ENCODE assay signal across 10 cellular contexts in the genomic region with DNA sequence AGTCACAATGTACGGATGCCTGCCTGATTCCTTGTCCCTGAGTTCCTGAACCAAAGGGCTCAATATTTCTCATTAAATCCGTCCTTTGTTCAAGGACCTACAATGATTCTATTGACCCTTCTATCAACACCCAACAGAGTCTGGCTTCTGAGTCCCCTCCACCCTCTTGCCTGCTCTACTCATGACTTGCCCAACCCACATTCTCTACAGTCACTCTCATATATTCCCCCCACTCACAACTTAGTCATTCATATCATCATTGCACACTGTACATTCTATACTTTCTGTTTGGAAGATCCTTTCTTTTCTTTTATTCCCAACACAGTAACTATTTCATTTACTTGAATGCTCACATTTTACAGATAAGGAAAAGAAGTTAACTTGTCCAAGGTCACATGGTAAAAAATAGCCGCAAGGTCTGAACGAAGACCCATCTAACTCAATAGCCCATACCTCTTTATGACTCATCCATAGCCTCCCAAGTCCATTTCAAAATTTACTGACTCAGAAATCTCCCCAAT. TPM values are rescaled to one million over a fixed set of nuclear protein-coding genes. Genes with fewer than 3 reads are reported as not detected.
A peak's percentile ranks its signal among the peaks of the same experiment; 100 is the strongest.
DNase-seq lines count a peak whose midpoint lies in the region; ATAC-seq and TF ChIP-seq lines count a peak whose summit lies in the region.
"Had no signal": no experiment of that assay in that cellular context is flagged by ENCODE, and none has a peak within 500 bp of the region (broad histone marks: within the 10 kb centered on the region; RNA-seq: fewer than 3 reads in every experiment).

No MANE protein-coding gene starts in this region.

- POLR2A ChIA-PET in activated CD4-positive, alpha-beta memory T cell treated with anti-CD3 and anti-CD28 coated beads for 36 hours (lab: Charles Lee) = interaction anchor here (1.9 to 6.2 kb wide), 2 partner anchors 9 to 121 kb away, joined by 11 to 57 read pairs; a partner anchor contains a TSS
- POLR2A ChIA-PET in activated CD4-positive, alpha-beta memory T cell treated with anti-CD3 and anti-CD28 coated beads, Interleukin-2, amount 10 ng/mL, durations not matched to agents 7 days and 5 days (lab: Charles Lee) = interaction anchor here (2.9 to 6.6 kb wide), 2 partner anchors 60 to 120 kb away, joined by 10 to 101 read pairs; a partner anchor contains a TSS

- intact Hi-C loops in activated CD4-positive, alpha-beta memory T cell treated with anti-CD3 and anti-CD28 coated beads for 36 hours (cut with micrococcal nuclease) = loop anchor here (1.0 to 5.0 kb wide), 2 partner anchors 11 to 60 kb away; a partner anchor contains a TSS

- TF ChIP-seq CTCF in GM10266 (IDR thresholded peaks at IDR 0.05; ENCODE audit: control insufficient read depth, insufficient read depth, low read depth, missing control alignments) = no peak

- CTCF ChIA-PET in activated CD4-positive, alpha-beta memory T cell treated with anti-CD3 and anti-CD28 coated beads for 36 hours (lab: Charles Lee) = interaction anchor here (3.0 kb wide), 1 partner anchor 119 kb away, joined by 8 read pairs; a partner anchor contains a TSS
- CTCF ChIA-PET in activated CD4-positive, alpha-beta memory T cell treated with anti-CD3 and anti-CD28 coated beads, Interleukin-2, amount 10 ng/mL, durations not matched to agents 7 days and 5 days (lab: Charles Lee) = no interaction called here

- peak; percentile 34 for DNase-seq in activated CD4-positive, alpha-beta memory T cell treated with anti-CD3 and anti-CD28 coated beads for 36 hours
- DNase-seq in activated CD4-positive, alpha-beta memory T cell treated with anti-CD3 and anti-CD28 coated beads, Interleukin-2, amount 10 ng/mL, durations not matched to agents 7 days and 5 days = no peak
- DNase-seq in activated naive CD8-positive, alpha-beta T cell treated with anti-CD3 and anti-CD28 coated beads, Interleukin-2, amount 50 U/mL, for 24 hours = no peak
- DNase-seq in globus pallidus (ENCODE audit: low spot score) (peak; percentile 89), NCI-H510A treated with DMSO at 0.1 percent for 48 hours (lab: John Stamatoyannopoulos, UW) (no peak), GM10266 (ENCODE audit: extremely low spot score) (no peak)
- DNase-seq in stimulated activated effector memory CD8-positive, alpha-beta T cell treated with anti-CD3 and anti-CD28 coated beads, Interleukin-12 subunit alpha, Interleukin-12 subunit beta, amount 100 ng/mL, for 72 hours (ENCODE audit: low spot score in 2 of 2) = no peak
- DNase-seq: NCI-H187 treated with DMSO at 0.1 percent for 48 hours, upper lobe of right lung had no signal

- H3K36me3 Mint-ChIP-seq in activated CD4-positive, alpha-beta memory T cell treated with anti-CD3 and anti-CD28 coated beads for 36 hours = peaks cover 30% of the 10 kb centered on the region
- peaks cover 40% of the 10 kb centered on the region for H3K36me3 Mint-ChIP-seq in activated CD4-positive, alpha-beta memory T cell treated with anti-CD3 and anti-CD28 coated beads, Interleukin-2, amount 10 ng/mL, durations not matched to agents 7 days and 5 days (ENCODE audit: low read depth)
- H3K36me3 Mint-ChIP-seq in activated naive CD8-positive, alpha-beta T cell treated with anti-CD3 and anti-CD28 coated beads, Interleukin-2, amount 50 U/mL, for 24 hours (ENCODE audit: low read depth) = peaks cover 52% of the 10 kb centered on the region
- peaks cover 84% of the 10 kb centered on the region for H3K36me3 Mint-ChIP-seq in stimulated activated effector memory CD8-positive, alpha-beta T cell treated with anti-CD3 and anti-CD28 coated beads, Interleukin-12 subunit alpha, Interleukin-12 subunit beta, amount 100 ng/mL, for 72 hours

- H3K4me3 Mint-ChIP-seq in activated CD4-positive, alpha-beta memory T cell treated with anti-CD3 and anti-CD28 coated beads for 36 hours = peak overlapping the region; percentile 14
- H3K4me3 Mint-ChIP-seq in activated CD4-positive, alpha-beta memory T cell treated with anti-CD3 and anti-CD28 coated beads, Interleukin-2, amount 10 ng/mL, durations not matched to agents 7 days and 5 days = no peak overlapping the region
- H3K4me3 Mint-ChIP-seq in activated naive CD8-positive, alpha-beta T cell treated with anti-CD3 and anti-CD28 coated beads, Interleukin-2, amount 50 U/mL, for 24 hours = peak overlapping the region; percentile 86
- H3K4me3 Mint-ChIP-seq in stimulated activated effector memory CD8-positive, alpha-beta T cell treated with anti-CD3 and anti-CD28 coated beads, Interleukin-12 subunit alpha, Interleukin-12 subunit beta, amount 100 ng/mL, for 72 hours = peak overlapping the region; percentile 98

- ATAC-seq in activated naive CD8-positive, alpha-beta T cell treated with anti-CD3 and anti-CD28 coated beads, Interleukin-2, amount 50 U/mL, for 24 hours = peak; percentile 86
- ATAC-seq in stimulated activated effector memory CD8-positive, alpha-beta T cell treated with anti-CD3 and anti-CD28 coated beads, Interleukin-12 subunit alpha, Interleukin-12 subunit beta, amount 100 ng/mL, for 72 hours = peak; percentile 84
- ATAC-seq in GM21717 (IDR thresholded peaks at IDR 0.05; ENCODE audit: unreplicated experiment) = no peak
- ATAC-seq: upper lobe of right lung had no signal

- H3K27me3 Mint-ChIP-seq in activated CD4-positive, alpha-beta memory T cell treated with anti-CD3 and anti-CD28 coated beads for 36 hours = no peaks in the 10 kb centered on the region
- H3K27me3 Mint-ChIP-seq in activated CD4-positive, alpha-beta memory T cell treated with anti-CD3 and anti-CD28 coated beads, Interleukin-2, amount 10 ng/mL, durations not matched to agents 7 days and 5 days = no peaks in the 10 kb centered on the region
- peaks cover 4% of the 10 kb centered on the region for H3K27me3 Mint-ChIP-seq in activated naive CD8-positive, alpha-beta T cell treated with anti-CD3 and anti-CD28 coated beads, Interleukin-2, amount 50 U/mL, for 24 hours

- H3K9me3 Mint-ChIP-seq in activated CD4-positive, alpha-beta memory T cell treated with anti-CD3 and anti-CD28 coated beads for 36 hours = no peaks in the 10 kb centered on the region
- no peaks in the 10 kb centered on the region for H3K9me3 Mint-ChIP-seq in activated CD4-positive, alpha-beta memory T cell treated with anti-CD3 and anti-CD28 coated beads, Interleukin-2, amount 10 ng/mL, durations not matched to agents 7 days and 5 days
- H3K9me3 Mint-ChIP-seq in activated naive CD8-positive, alpha-beta T cell treated with anti-CD3 and anti-CD28 coated beads, Interleukin-2, amount 50 U/mL, for 24 hours = no peaks in the 10 kb centered on the region
- no peaks in the 10 kb centered on the region for H3K9me3 Mint-ChIP-seq in stimulated activated effector memory CD8-positive, alpha-beta T cell treated with anti-CD3 and anti-CD28 coated beads, Interleukin-12 subunit alpha, Interleukin-12 subunit beta, amount 100 ng/mL, for 72 hours

- H3K27ac Mint-ChIP-seq in activated CD4-positive, alpha-beta memory T cell treated with anti-CD3 and anti-CD28 coated beads for 36 hours = peak overlapping the region; percentile 24
- no peak overlapping the region for H3K27ac Mint-ChIP-seq in activated CD4-positive, alpha-beta memory T cell treated with anti-CD3 and anti-CD28 coated beads, Interleukin-2, amount 10 ng/mL, durations not matched to agents 7 days and 5 days
- peak overlapping the region; percentile 93 for H3K27ac Mint-ChIP-seq in activated naive CD8-positive, alpha-beta T cell treated with anti-CD3 and anti-CD28 coated beads, Interleukin-2, amount 50 U/mL, for 24 hours
- peak overlapping the region; percentile 7 for H3K27ac Mint-ChIP-seq in stimulated activated effector memory CD8-positive, alpha-beta T cell treated with anti-CD3 and anti-CD28 coated beads, Interleukin-12 subunit alpha, Interleukin-12 subunit beta, amount 100 ng/mL, for 72 hours

- peaks cover 64% of the 10 kb centered on the region for H3K4me1 Mint-ChIP-seq in activated CD4-positive, alpha-beta memory T cell treated with anti-CD3 and anti-CD28 coated beads for 36 hours (ENCODE audit: low read depth)
- H3K4me1 Mint-ChIP-seq in activated CD4-positive, alpha-beta memory T cell treated with anti-CD3 and anti-CD28 coated beads, Interleukin-2, amount 10 ng/mL, durations not matched to agents 7 days and 5 days = peaks cover 44% of the 10 kb centered on the region
- peaks cover 68% of the 10 kb centered on the region for H3K4me1 Mint-ChIP-seq in activated naive CD8-positive, alpha-beta T cell treated with anti-CD3 and anti-CD28 coated beads, Interleukin-2, amount 50 U/mL, for 24 hours
- peaks cover 54% of the 10 kb centered on the region for H3K4me1 Mint-ChIP-seq in stimulated activated effector memory CD8-positive, alpha-beta T cell treated with anti-CD3 and anti-CD28 coated beads, Interleukin-12 subunit alpha, Interleukin-12 subunit beta, amount 100 ng/mL, for 72 hours

RNA-seq across cellular contexts. Expression of a gene that starts 3.6 kb away (rescaled TPM):
- total RNA-seq in activated CD4-positive, alpha-beta memory T cell treated with anti-CD3 and anti-CD28 coated beads for 36 hours = 10 to 100 TPM; 23.8 to 24.7 TPM
- 10 to 100 TPM; 15.9 to 17.4 TPM for total RNA-seq in activated CD4-positive, alpha-beta memory T cell treated with anti-CD3 and anti-CD28 coated beads, Interleukin-2, amount 10 ng/mL, durations not matched to agents 7 days and 5 days

Comparison
In these comparisons a context has a peak if more than half of its experiments do, and no peak if none do; other contexts are left out.
1. DNase-seq: peak in activated CD4-positive, alpha-beta memory T cell treated with anti-CD3 and anti-CD28 coated beads for 36 hours (single experiment) and globus pallidus (single experiment); none in activated CD4-positive, alpha-beta memory T cell treated with anti-CD3 and anti-CD28 coated beads, Interleukin-2, amount 10 ng/mL, durations not matched to agents 7 days and 5 days (single experiment), activated naive CD8-positive, alpha-beta T cell treated with anti-CD3 and anti-CD28 coated beads, Interleukin-2, amount 50 U/mL, for 24 hours (single experiment), stimulated activated effector memory CD8-positive, alpha-beta T cell treated with anti-CD3 and anti-CD28 coated beads, Interleukin-12 subunit alpha, Interleukin-12 subunit beta, amount 100 ng/mL, for 72 hours (0 of 2), NCI-H510A treated with DMSO at 0.1 percent for 48 hours (single experiment) and GM10266 (single experiment).